In the genomic region with DNA sequence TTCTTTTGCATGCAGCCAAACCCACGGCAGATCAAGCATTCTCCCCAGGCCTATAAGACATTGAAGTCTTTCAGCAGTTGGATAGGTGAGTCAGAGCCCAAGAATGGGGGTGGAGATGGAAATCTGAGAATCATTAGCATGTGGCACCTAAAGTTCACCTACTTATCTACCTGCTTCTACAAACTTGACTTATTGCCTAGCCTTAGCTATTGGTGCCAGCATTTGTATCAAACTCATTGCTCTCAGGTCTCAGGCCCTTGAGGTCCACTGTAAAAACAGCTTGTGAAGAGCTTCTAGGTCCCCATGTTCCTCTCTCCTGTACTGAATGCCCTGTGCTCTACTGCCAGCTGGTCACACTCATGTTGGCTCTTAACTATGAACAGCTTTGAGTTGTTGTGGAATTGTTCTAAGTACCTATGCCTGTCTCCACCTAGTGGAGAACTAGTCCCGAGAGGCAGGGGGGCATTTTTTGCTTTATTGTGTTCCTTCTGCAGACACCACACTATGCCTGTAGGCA, we compare ENCODE assay signal across 9 cellular contexts.
DNase-seq lines count a peak whose midpoint lies in the region; ATAC-seq and TF ChIP-seq lines count a peak whose summit lies in the region.
"Had no signal": no experiment of that assay in that cellular context is flagged by ENCODE, and none has a peak within 500 bp of the region (broad histone marks: within the 10 kb centered on the region; RNA-seq: fewer than 3 reads in every experiment).

No MANE protein-coding gene starts in this region.

- no peaks in the 10 kb centered on the region for H3F3A ChIP-seq in OCI-LY1 (ENCODE audit: insufficient read depth, low read length)

- H2AFZ ChIP-seq in OCI-LY1 (ENCODE audit: low read length) = no peak overlapping the region

- DNase-seq in GM20000 (ENCODE audit: low spot score) (peak; percentile 25), germinal center (ENCODE audit: low spot score) (peak; percentile 14), AG20443 (ENCODE audit: low spot score) (no peak), OCI-M2 (lab: John Stamatoyannopoulos, UW; ENCODE audit: unreplicated experiment) (no peak), GOT3 (lab: John Stamatoyannopoulos, UW) (no peak)
- DNase-seq: central memory CD4-positive, alpha-beta T cell had no signal

- no peaks in the 10 kb centered on the region for H3K9me3 ChIP-seq in OCI-LY1 (ENCODE audit: low read length)

- H3K79me2 ChIP-seq in OCI-LY1 (ENCODE audit: insufficient read depth, low read length) = no peaks in the 10 kb centered on the region

- no peak overlapping the region for H3K4me2 ChIP-seq in OCI-LY1 (ENCODE audit: low read length)

- no peak for ATAC-seq in HG03159 (IDR thresholded peaks at IDR 0.05; ENCODE audit: unreplicated experiment)

- no peaks in the 10 kb centered on the region for H4K20me1 ChIP-seq in OCI-LY1 (ENCODE audit: insufficient read depth, low read length)

- H3K4me1 ChIP-seq in OCI-LY1 (ENCODE audit: insufficient read depth, low read length, severe bottlenecking) = no peaks in the 10 kb centered on the region

- H3K9ac ChIP-seq in OCI-LY1 (ENCODE audit: low read length) = no peak overlapping the region

- peak; percentile 18 for TF ChIP-seq CTCF in C4-2B (conservative IDR thresholded peaks at IDR 0.05)
- no peak for TF ChIP-seq CTCF in GM20000 (IDR thresholded peaks at IDR 0.05; ENCODE audit: extremely low read depth, missing control alignments)
- TF ChIP-seq CTCF in OCI-LY1 (IDR thresholded peaks at IDR 0.05; ENCODE audit: low read length) = peak; percentile 65

- no peak overlapping the region for H3K4me3 ChIP-seq in OCI-LY1 (ENCODE audit: low read depth, low read length, poor library complexity, severe bottlenecking)

- H3K27ac ChIP-seq in C4-2B (no peak overlapping the region), OCI-LY1 (ENCODE audit: low read depth, low read length, poor library complexity, severe bottlenecking) (no peak overlapping the region)

- no peaks in the 10 kb centered on the region for H3K36me3 ChIP-seq in OCI-LY1 (ENCODE audit: insufficient read depth, low read length)

- H3K9me2 ChIP-seq in OCI-LY1 (ENCODE audit: low read depth, low read length) = no peaks in the 10 kb centered on the region

- no peaks in the 10 kb centered on the region for H3K27me3 ChIP-seq in OCI-LY1 (ENCODE audit: insufficient read depth, low read length)

Comparison
In these comparisons a context has a peak if more than half of its experiments do, and no peak if none do; other contexts are left out.
1. DNase-seq: peak in GM20000 (single experiment) and germinal center (single experiment); none in AG20443 (single experiment), OCI-M2 (single experiment) and GOT3 (single experiment).